Comparison of ENCODE assay signal across 8 cellular contexts in genomic region chr15:34239151-34239761, GRCh38. TPM values are rescaled to one million over a fixed set of nuclear protein-coding genes. Genes with fewer than 3 reads are reported as not detected.
A peak's percentile ranks its signal among the peaks of the same experiment; 100 is the strongest.
DNase-seq lines count a peak whose midpoint lies in the region; TF ChIP-seq lines count a peak whose summit lies in the region.

No MANE protein-coding gene starts in this region.

- H3K9ac ChIP-seq in skeletal muscle satellite cell (ENCODE audit: low read depth, low read length) = peak overlapping the region; percentile 78

- no peaks in the 10 kb centered on the region for H3K9me3 Mint-ChIP-seq in CD14-positive monocyte

- H3K4me3 Mint-ChIP-seq in CD14-positive monocyte = no peak overlapping the region

- H3K27me3 Mint-ChIP-seq in CD14-positive monocyte (ENCODE audit: low read depth in 3 of 3) = peaks cover 0 to 2% (median 0%) of the 10 kb centered on the region in 3 donors

- H3K27ac Mint-ChIP-seq in CD14-positive monocyte = no peak overlapping the region

- peaks cover 82 to 93% of the 10 kb centered on the region in 2 donors for H3K36me3 Mint-ChIP-seq in CD14-positive monocyte

- TF ChIP-seq CTCF in GM12865 (IDR thresholded peaks at IDR 0.05; ENCODE audit: insufficient read depth, low read depth, low read length, missing control alignments) = no peak
- no peak for TF ChIP-seq CTCF in choroid plexus epithelial cell (conservative IDR thresholded peaks at IDR 0.05; ENCODE audit: low read depth, low read length)
- TF ChIP-seq CTCF in CD14-positive monocyte (IDR thresholded peaks at IDR 0.05) = no peak
- TF ChIP-seq CTCF in coronary artery (IDR thresholded peaks at IDR 0.05) = no peak

- H3K4me1 Mint-ChIP-seq in CD14-positive monocyte = no peaks in the 10 kb centered on the region

- no peaks in the 10 kb centered on the region for H3K9me3 ChIP-seq in skeletal muscle satellite cell (replicated peaks; ENCODE audit: low read length)

- peak overlapping the region; percentile 77 for H3K4me2 ChIP-seq in skeletal muscle satellite cell (ENCODE audit: low read length)

- intact Hi-C loops in CD14-positive monocyte (cut with micrococcal nuclease) = no loop called here

- H3K4me3 ChIP-seq in GM12865 (ENCODE audit: low read depth, low read length) (no peak overlapping the region), choroid plexus epithelial cell (ENCODE audit: low read depth, low read length) (peak overlapping the region; percentile 15), skeletal muscle satellite cell (ENCODE audit: low read length) (peak overlapping the region; percentile 55), coronary artery (no peak overlapping the region)

- no peaks in the 10 kb centered on the region for H3K27me3 ChIP-seq in skeletal muscle satellite cell (ENCODE audit: control insufficient read depth, insufficient read depth, low read length)

- peak; percentile 36 for DNase-seq in GM12865 (ENCODE audit: low read depth)
- DNase-seq in RPMI7951 (ENCODE audit: low read depth) = peak; percentile 83
- DNase-seq in choroid plexus epithelial cell (ENCODE audit: low read depth) = peak; percentile 86
- DNase-seq in CD14-positive monocyte (ENCODE audit: low spot score) = no peak
- DNase-seq in NCI-H146 treated with DMSO at 0.1 percent for 48 hours (lab: John Stamatoyannopoulos, UW; ENCODE audit: unreplicated experiment) = no peak
- no peak for DNase-seq in ecto neural progenitor cell (ENCODE audit: low spot score)
- no peak for DNase-seq in coronary artery (ENCODE audit: low spot score)

- H3K4me1 ChIP-seq in skeletal muscle satellite cell (ENCODE audit: control insufficient read depth, insufficient read depth, low read length) = peaks cover 18% of the 10 kb centered on the region

- H3K36me3 ChIP-seq in skeletal muscle satellite cell (ENCODE audit: insufficient read depth, low read length) = peaks cover 17% of the 10 kb centered on the region

- no peak overlapping the region for H3K27ac ChIP-seq in coronary artery

RNA-seq across cellular contexts. Expression of gene EMC4, which starts 14.4 kb away (rescaled TPM):
- total RNA-seq in RPMI7951 (2014; rRNA removed; shearing (Covaris generic)) = 238 and 265 TPM in 2 replicates
- total RNA-seq in skeletal muscle satellite cell (2012; rRNA removed) = 110 and 134 TPM in 2 replicates
- polyA plus RNA-seq in CD14-positive monocyte = 100 to 1,000 TPM; 116 to 142 TPM

RNA-seq across cellular contexts. Expression of gene KATNBL1, which starts 29.4 kb away (rescaled TPM):
- 49.4 and 57.8 TPM in 2 replicates for total RNA-seq in RPMI7951 (2014; rRNA removed; shearing (Covaris generic))
- 38.9 and 46.4 TPM in 2 replicates for total RNA-seq in skeletal muscle satellite cell (2012; rRNA removed)
- polyA plus RNA-seq in CD14-positive monocyte = 10 to 100 TPM; 37.7 to 38.4 TPM

Comparison
In these comparisons a context has a peak if more than half of its experiments do, and no peak if none do; other contexts are left out.
1. DNase-seq: peak in GM12865 (single experiment), RPMI7951 (single experiment) and choroid plexus epithelial cell (single experiment); none in CD14-positive monocyte (single experiment), NCI-H146 treated with DMSO at 0.1 percent for 48 hours (single experiment), ecto neural progenitor cell (single experiment) and coronary artery (single experiment).
2. H3K4me3 ChIP-seq: peak in choroid plexus epithelial cell (single experiment) and skeletal muscle satellite cell (single experiment); none in GM12865 (single experiment) and coronary artery (single experiment).